Comparison of ENCODE assay signal across 16 cellular contexts in genomic region chr17:49049265-49049664, GRCh38. TPM values are rescaled to one million over a fixed set of nuclear protein-coding genes. Genes with fewer than 3 reads are reported as not detected.
DNase-seq lines count a peak whose midpoint lies in the region; TF ChIP-seq lines count a peak whose summit lies in the region.
"Had no signal": no experiment of that assay in that cellular context is flagged by ENCODE, and none has a peak within 500 bp of the region (broad histone marks: within the 10 kb centered on the region; RNA-seq: fewer than 3 reads in every experiment).

No MANE protein-coding gene starts in this region.

- H3K36me3 ChIP-seq in endodermal cell (ENCODE audit: control insufficient read depth, insufficient read depth, low read length), result peaks cover 99% of the 10 kb centered on the region
- peaks cover 69 to 100% of the 10 kb centered on the region in 2 donors for H3K36me3 ChIP-seq in neuronal stem cell (replicated peaks in 1 of 2; ENCODE audit: control insufficient read depth in 2 of 2, insufficient read depth in 2 of 2, low read length in 2 of 2)
- H3K36me3 ChIP-seq in testis (ENCODE audit: low read depth, missing control alignments), result no peaks in the 10 kb centered on the region

- DNase-seq in AG04450 (ENCODE audit: low read depth, low spot score) (no peak), D341Med (ENCODE audit: low spot score) (peak; percentile 37), endodermal cell (no peak), neuronal stem cell (ENCODE audit: low spot score) (no peak), midbrain (lab: John Stamatoyannopoulos, UW) (no peak), GM19240 (ENCODE audit: insufficient read length, low spot score) (no peak), testis (no peak)
- DNase-seq: BE2C; C1 segment of cervical spinal cord; CD4-positive, CD25-positive, alpha-beta regulatory T cell; CD8-positive, alpha-beta memory T cell; COR-L47; DMS79 treated with DMSO at 0.1 percent for 48 hours; GF-D8; KG1 had no signal

- no peaks in the 10 kb centered on the region for H3K27me3 ChIP-seq in AG04450 (ENCODE audit: control insufficient read depth, insufficient read depth, low read length)
- H3K27me3 ChIP-seq in endodermal cell (ENCODE audit: control insufficient read depth, insufficient read depth, low read length, poor library complexity, severe bottlenecking), result no peaks in the 10 kb centered on the region
- H3K27me3 ChIP-seq in neuronal stem cell (ENCODE audit: control insufficient read depth in 3 of 3, insufficient read depth in 3 of 3, low read depth in 1 of 3, low read length in 3 of 3), result no peaks in the 10 kb centered on the region
- H3K27me3 ChIP-seq in testis, result no peaks in the 10 kb centered on the region

- peaks cover 31% of the 10 kb centered on the region for H3K4me1 ChIP-seq in endodermal cell (ENCODE audit: control insufficient read depth, insufficient read depth, low read length)
- no peaks in the 10 kb centered on the region for H3K4me1 ChIP-seq in neuronal stem cell (ENCODE audit: control insufficient read depth in 2 of 2, insufficient read depth in 1 of 2, low read depth in 1 of 2, low read length in 2 of 2)
- H3K4me1 ChIP-seq in testis, result no peaks in the 10 kb centered on the region
- H3K4me1 ChIP-seq: BE2C, HAP-1 had no signal

- H2BK15ac ChIP-seq in neuronal stem cell (ENCODE audit: low read length), result no peak overlapping the region

- no peak overlapping the region for H3K4me3 ChIP-seq in AG04450 (ENCODE audit: low read depth, low read length)
- no peak overlapping the region for H3K4me3 ChIP-seq in endodermal cell (ENCODE audit: low read length)
- H3K4me3 ChIP-seq in neuronal stem cell (ENCODE audit: low read length in 2 of 2), result no peak overlapping the region
- H3K4me3 ChIP-seq in testis, result no peak overlapping the region
- H3K4me3 ChIP-seq: HAP-1 had no signal

- H3K18ac ChIP-seq in neuronal stem cell (ENCODE audit: low read length), result no peak overlapping the region

- H3K27ac ChIP-seq in AG04450 (ENCODE audit: low read depth, low read length) (peak overlapping the region; percentile 21), endodermal cell (ENCODE audit: low read depth, low read length) (no peak overlapping the region), neuronal stem cell (replicated peaks; ENCODE audit: low read length) (no peak overlapping the region), testis (no peak overlapping the region)

- H3K27me3 Mint-ChIP-seq in endodermal cell (ENCODE audit: insufficient read depth), result no peaks in the 10 kb centered on the region

- H3K9ac ChIP-seq in endodermal cell (ENCODE audit: extremely low read depth, low read length, poor library complexity, severe bottlenecking), result no peak overlapping the region
- peak overlapping the region; percentile 1 for H3K9ac ChIP-seq in neuronal stem cell (ENCODE audit: low read depth, low read length, poor library complexity)

- H4K8ac ChIP-seq in neuronal stem cell (ENCODE audit: low read depth, low read length), result no peak overlapping the region

- no peak overlapping the region for H2AK5ac ChIP-seq in neuronal stem cell (ENCODE audit: low read depth, low read length)

- TF ChIP-seq CTCF in AG04450 (IDR thresholded peaks at IDR 0.05; ENCODE audit: low read depth, low read length) (no peak), endodermal cell (conservative IDR thresholded peaks at IDR 0.05) (no peak), testis (IDR thresholded peaks at IDR 0.05) (no peak)

- H3K4me3 Mint-ChIP-seq in endodermal cell, result no peak overlapping the region
- H3K4me3 Mint-ChIP-seq: CD4-positive, CD25-positive, alpha-beta regulatory T cell; CD8-positive, alpha-beta memory T cell had no signal

- no peak overlapping the region for H2BK5ac ChIP-seq in neuronal stem cell (ENCODE audit: low read length)

- peaks cover 90% of the 10 kb centered on the region for H3K36me3 Mint-ChIP-seq in endodermal cell (ENCODE audit: low read depth)
- H3K36me3 Mint-ChIP-seq: CD4-positive, CD25-positive, alpha-beta regulatory T cell; CD8-positive, alpha-beta memory T cell had no signal

- H2BK12ac ChIP-seq in neuronal stem cell (ENCODE audit: low read length), result no peak overlapping the region

- H2AFZ ChIP-seq in neuronal stem cell (ENCODE audit: low read length), result no peak overlapping the region

- peak overlapping the region; percentile 74 for H3K23ac ChIP-seq in neuronal stem cell (ENCODE audit: low read depth, low read length, poor library complexity)

- POLR2A ChIA-PET in AG04450 (lab: Yijun Ruan, JAX), result no interaction called here

- no peak overlapping the region for H2BK120ac ChIP-seq in neuronal stem cell (ENCODE audit: low read depth, low read length)

- no peak overlapping the region for H3K4me2 ChIP-seq in neuronal stem cell (ENCODE audit: insufficient read depth, low read length, poor library complexity, severe bottlenecking)

- 95% methylated on average over 7 to 11 of the region's 11 CpGs for WGBS in endodermal cell (ENCODE audit: insufficient coverage in 1 of 2, insufficient read length in 1 of 2), 2 experiments
- no CpG with 5 or more reads among the region's 11 CpGs for WGBS in neuronal stem cell (ENCODE audit: extremely low coverage in 2 of 2, insufficient read length in 2 of 2, insufficient replicate concordance in 1 of 2), 2 donors
- 88 to 94% methylated on average over 11 of the region's 11 CpGs for WGBS in testis, 2 donors

- peaks cover 24% of the 10 kb centered on the region for H3K4me1 Mint-ChIP-seq in endodermal cell
- H3K4me1 Mint-ChIP-seq: CD4-positive, CD25-positive, alpha-beta regulatory T cell; CD8-positive, alpha-beta memory T cell had no signal

- H3K4ac ChIP-seq in neuronal stem cell (ENCODE audit: low read length), result no peak overlapping the region

- no peaks in the 10 kb centered on the region for H3K9me3 ChIP-seq in AG04450 (ENCODE audit: control insufficient read depth, insufficient read depth, low read length)
- no peaks in the 10 kb centered on the region for H3K9me3 ChIP-seq in endodermal cell (ENCODE audit: control insufficient read depth, low read length)
- H3K9me3 ChIP-seq in neuronal stem cell (replicated peaks in 1 of 2; ENCODE audit: control insufficient read depth in 2 of 2, insufficient read depth in 1 of 2, low read depth in 1 of 2, low read length in 2 of 2), result no peaks in the 10 kb centered on the region
- H3K9me3 ChIP-seq in testis, result no peaks in the 10 kb centered on the region
- H3K9me3 ChIP-seq: BE2C, HAP-1 had no signal

- H3K14ac ChIP-seq in neuronal stem cell (ENCODE audit: low read length), result no peak overlapping the region

- H3K9me3 Mint-ChIP-seq in endodermal cell, result no peaks in the 10 kb centered on the region
- H3K9me3 Mint-ChIP-seq: CD4-positive, CD25-positive, alpha-beta regulatory T cell; CD8-positive, alpha-beta memory T cell had no signal

- H3K79me1 ChIP-seq in neuronal stem cell (ENCODE audit: low read depth, low read length), result no peaks in the 10 kb centered on the region

- H4K91ac ChIP-seq in neuronal stem cell (ENCODE audit: low read depth, low read length, poor library complexity), result no peak overlapping the region

- H3K27ac Mint-ChIP-seq in endodermal cell, result peak overlapping the region; percentile 56
- H3K27ac Mint-ChIP-seq: CD4-positive, CD25-positive, alpha-beta regulatory T cell; CD8-positive, alpha-beta memory T cell had no signal

- intact Hi-C loops in testis (cut with DNase I; ENCODE audit: low total_unique reads), result no loop called here

- no peak for TF ChIP-seq POLR2A in testis (IDR thresholded peaks at IDR 0.05)

- CTCF ChIA-PET in AG04450 (lab: Charles Lee), result no interaction called here

RNA-seq across cellular contexts. Expression of gene IGF2BP1, which starts 52.1 kb away (rescaled TPM):
- 9.9 and 11.7 TPM in 2 replicates for polyA plus RNA-seq in AG04450 (2011; rRNA removed)
- 26.8 and 29.3 TPM in 2 replicates for polyA minus RNA-seq in AG04450 (2011; rRNA and poly(A)+ RNA removed)
- total RNA-seq in endodermal cell, result 100 to 1,000 TPM; 333 to 360 TPM
- 139 TPM for polyA plus RNA-seq in endodermal cell (2013, experiment 1 of 2)
- polyA plus RNA-seq in endodermal cell (2013, experiment 2 of 2), result 139 TPM
- polyA plus RNA-seq in neuronal stem cell (2013, experiment 1 of 2), result 77.2 TPM
- 84.4 TPM for polyA plus RNA-seq in neuronal stem cell (2013, experiment 2 of 2)
- 10 to 100 TPM; 19.3 to 19.9 TPM for total RNA-seq in testis
- 10.4 TPM for polyA plus RNA-seq in testis (ENCODE audit: insufficient read depth, low read depth, low replicate concordance)
- total RNA-seq: CD4-positive, CD25-positive, alpha-beta regulatory T cell had no signal
- polyA plus RNA-seq: CD4-positive, CD25-positive, alpha-beta regulatory T cell; CD8-positive, alpha-beta memory T cell had no signal

Comparison
In these comparisons a context has a peak if more than half of its experiments do, and no peak if none do; other contexts are left out.
1. RNA of gene IGF2BP1, which starts 52.1 kb away (total RNA-seq): 333 to 360 TPM in endodermal cell; 19.3 to 19.9 TPM in testis; every median in the first group is over 10 times any median in the second.